ENCODE assay signal across 8 cellular contexts in genomic region chr9:128124873-128125574, GRCh38. TPM values are rescaled to one million over a fixed set of nuclear protein-coding genes. Genes with fewer than 3 reads are reported as not detected.
DNase-seq lines count a peak whose midpoint lies in the region; ATAC-seq and TF ChIP-seq lines count a peak whose summit lies in the region.

No MANE protein-coding gene starts in this region.

- H3K4me1 Mint-ChIP-seq in CD8-positive, alpha-beta T cell (ENCODE audit: low read depth): peaks cover 36% of the 10 kb centered on the region

- H3K4me2 ChIP-seq in SU-DHL-6 (ENCODE audit: low read depth, low read length, poor library complexity, severe bottlenecking): no peak overlapping the region

- H3K4me1 ChIP-seq in CD8-positive, alpha-beta T cell (ENCODE audit: insufficient read depth, low read length): peaks cover 31% of the 10 kb centered on the region
- H3K4me1 ChIP-seq in colonic mucosa: peaks cover 14% of the 10 kb centered on the region

- intact Hi-C loops in CD8-positive, alpha-beta T cell (cut with DNase I, micrococcal nuclease): loop anchor here in 1 of 2 experiments (5.0 kb wide), 2 partner anchors 143 to 152 kb away; partner anchors contain the start of genes EEIG1, GOLGA2 and SWI5
- intact Hi-C loops in colonic mucosa (cut with DNase I): no loop called here

- H3K79me2 ChIP-seq in SU-DHL-6 (ENCODE audit: insufficient read depth, low read length): peaks cover 20% of the 10 kb centered on the region

- H3K36me3 ChIP-seq in CD8-positive, alpha-beta T cell (ENCODE audit: insufficient read depth, low read length): peaks cover 11% of the 10 kb centered on the region
- H3K36me3 ChIP-seq in SU-DHL-6 (ENCODE audit: low read length) (no peaks in the 10 kb centered on the region), colonic mucosa (no peaks in the 10 kb centered on the region)

- H3K27ac ChIP-seq in CD8-positive, alpha-beta T cell (ENCODE audit: low read depth, low read length): no peak overlapping the region
- H3K27ac ChIP-seq in SU-DHL-6 (ENCODE audit: low read depth, low read length) (no peak overlapping the region), colonic mucosa (no peak overlapping the region)

- H3K9me3 ChIP-seq in CD8-positive, alpha-beta T cell (ENCODE audit: low read length): no peaks in the 10 kb centered on the region
- no peaks in the 10 kb centered on the region for H3K9me3 ChIP-seq in SU-DHL-6 (ENCODE audit: insufficient read depth, low read length)
- H3K9me3 ChIP-seq in colonic mucosa: no peaks in the 10 kb centered on the region

- TF ChIP-seq CTCF in CD8-positive, alpha-beta T cell (IDR thresholded peaks at IDR 0.05): no peak
- TF ChIP-seq CTCF in SU-DHL-6 (IDR thresholded peaks at IDR 0.05; ENCODE audit: insufficient read depth, low read length, poor library complexity, severe bottlenecking) (peak; percentile 88), colonic mucosa (IDR thresholded peaks at IDR 0.05) (peak; percentile 60)

- H3K9me3 Mint-ChIP-seq in CD8-positive, alpha-beta T cell: no peaks in the 10 kb centered on the region

- no peak overlapping the region for H2AFZ ChIP-seq in SU-DHL-6 (ENCODE audit: low read depth, low read length, severe bottlenecking)

- no peak for ATAC-seq in CD8-positive, alpha-beta T cell
- ATAC-seq in HG02763 (IDR thresholded peaks at IDR 0.05; ENCODE audit: unreplicated experiment): no peak

- no peaks in the 10 kb centered on the region for H3F3A ChIP-seq in SU-DHL-6 (ENCODE audit: insufficient read depth)

- CTCF ChIA-PET in CD8-positive, alpha-beta T cell (lab: Charles Lee): interaction anchor here (0.8 to 1.2 kb wide), 5 partner anchors 10 to 183 kb away, joined by 3 to 5 read pairs (median 3); no protein-coding TSS in a partner anchor

- peak in 4 of 7 experiments; percentile 41 to 68 (median 48) for DNase-seq in CD8-positive, alpha-beta T cell
- peak; percentile 44 for DNase-seq in HK-2 (ENCODE audit: unreplicated experiment)
- DNase-seq in colonic mucosa: peak; percentile 90
- DNase-seq in lung microvascular endothelial cell (ENCODE audit: low read depth in 2 of 2): peak; percentile 46 to 63
- peak; percentile 20 for DNase-seq in stromal cell of bone marrow (ENCODE audit: low read depth)
- no peak for DNase-seq in 8988T

- H4K20me1 ChIP-seq in SU-DHL-6 (ENCODE audit: low read depth, low read length): no peaks in the 10 kb centered on the region; the same call in 1 of the 2 replicates

- H3K4me3 ChIP-seq in CD8-positive, alpha-beta T cell (ENCODE audit: low read depth, low read length): no peak overlapping the region
- H3K4me3 ChIP-seq in SU-DHL-6 (ENCODE audit: insufficient read depth, low read length, poor library complexity, severe bottlenecking): no peak overlapping the region
- H3K4me3 ChIP-seq in colonic mucosa: no peak overlapping the region

- H3K4me3 Mint-ChIP-seq in CD8-positive, alpha-beta T cell: peak overlapping the region; percentile 26

- no peaks in the 10 kb centered on the region for H3K27me3 ChIP-seq in CD8-positive, alpha-beta T cell (ENCODE audit: insufficient read depth, low read length)
- H3K27me3 ChIP-seq in SU-DHL-6 (ENCODE audit: low read length) (no peaks in the 10 kb centered on the region), colonic mucosa (no peaks in the 10 kb centered on the region)

- POLR2A ChIA-PET in CD8-positive, alpha-beta T cell (lab: Charles Lee): interaction anchor here (1.3 kb wide), 1 partner anchor 9 kb away, joined by 3 read pairs; no protein-coding TSS in a partner anchor

- peaks cover 39% of the 10 kb centered on the region for H3K36me3 Mint-ChIP-seq in CD8-positive, alpha-beta T cell

- H3K9ac ChIP-seq in SU-DHL-6 (ENCODE audit: low read length): no peak overlapping the region
- no peak overlapping the region for H3K9ac ChIP-seq in colonic mucosa (ENCODE audit: low read depth in 2 of 2, low read length in 2 of 2)

- H3K27me3 Mint-ChIP-seq in CD8-positive, alpha-beta T cell (ENCODE audit: low read depth): no peaks in the 10 kb centered on the region

- no peaks in the 10 kb centered on the region for H3K9me2 ChIP-seq in SU-DHL-6 (replicated peaks; ENCODE audit: insufficient read depth, low read length)

- peak overlapping the region; percentile 71 for H3K27ac Mint-ChIP-seq in CD8-positive, alpha-beta T cell

RNA-seq across cellular contexts. Expression of gene PTGES2, which starts 2.5 kb away (rescaled TPM):
- 10 to 100 TPM; 38.8 to 44.6 TPM for total RNA-seq in CD8-positive, alpha-beta T cell
- total RNA-seq in colonic mucosa (100 to 1,000 TPM in 1 of 2 donors, 10 to 100 TPM in 1; 93.7 to 142 TPM), lung microvascular endothelial cell (62.5 and 67.8 TPM in 2 replicates)

RNA-seq across cellular contexts. Expression of gene LCN2, which starts 24.2 kb away (rescaled TPM):
- total RNA-seq in CD8-positive, alpha-beta T cell: not detected
- total RNA-seq in colonic mucosa (100 to 1,000 TPM; 162 to 374 TPM), lung microvascular endothelial cell (not detected in 2 replicates)

RNA-seq across cellular contexts. Expression of gene BBLN, which starts 35.0 kb away (rescaled TPM):
- 10 to 100 TPM; 56.6 to 67.4 TPM for total RNA-seq in CD8-positive, alpha-beta T cell
- total RNA-seq in colonic mucosa (10 to 100 TPM; 47.5 to 53.0 TPM), lung microvascular endothelial cell (31.8 and 48.2 TPM in 2 replicates)

RNA-seq across cellular contexts. Expression of gene SLC25A25, which starts 57.0 kb away (rescaled TPM):
- total RNA-seq in CD8-positive, alpha-beta T cell: 10 to 100 TPM; 12.1 to 12.2 TPM
- 10 to 100 TPM; 12.3 to 19.7 TPM for total RNA-seq in colonic mucosa
- 27.5 and 78.2 TPM in 2 replicates for total RNA-seq in lung microvascular endothelial cell

RNA-seq across cellular contexts. Expression of gene NAIF1, which starts 57.9 kb away (rescaled TPM):
- total RNA-seq in CD8-positive, alpha-beta T cell: 10 to 100 TPM; 14.4 to 15.0 TPM
- total RNA-seq in colonic mucosa (10 to 100 TPM; 10.8 to 11.6 TPM), lung microvascular endothelial cell (6.5 and 12.5 TPM in 2 replicates)

Comparison
In these comparisons a context has a peak if more than half of its experiments do, and no peak if none do; other contexts are left out.
1. RNA of gene LCN2, which starts 24.2 kb away (total RNA-seq): 162 to 374 TPM in colonic mucosa; not detected in CD8-positive, alpha-beta T cell and not detected in lung microvascular endothelial cell; every median in the first group is over 100 times any median in the second.